In genomic region chr9:96423322-96423984, GRCh38 we compare ENCODE assay signal across 20 cellular contexts. TPM values are rescaled to one million over a fixed set of nuclear protein-coding genes. Genes with fewer than 3 reads are reported as not detected.
DNase-seq lines count a peak whose midpoint lies in the region; ATAC-seq and TF ChIP-seq lines count a peak whose summit lies in the region.
"Had no signal": no experiment of that assay in that cellular context is flagged by ENCODE, and none has a peak within 500 bp of the region (broad histone marks: within the 10 kb centered on the region; RNA-seq: fewer than 3 reads in every experiment).

No MANE protein-coding gene starts in this region.

- peaks cover 7% of the 10 kb centered on the region for H3K36me3 Mint-ChIP-seq in Caco-2 (ENCODE audit: insufficient read depth, unreplicated experiment)
- no peaks in the 10 kb centered on the region for H3K36me3 Mint-ChIP-seq in mesothelial cell of epicardium

- ATAC-seq in HG02798 (IDR thresholded peaks at IDR 0.05; ENCODE audit: poor library complexity, unreplicated experiment) = no peak

- 13% methylated on average over 8 of the region's 8 CpGs for WGBS in mammary epithelial cell (ENCODE audit: low coverage, missing lambda C conversion rate)

- POLR2A ChIA-PET in Caco-2 (lab: Charles Lee) (no interaction called here), HEK293 (lab: Yijun Ruan, JAX) (no interaction called here)

- intact Hi-C loops in Caco-2 (cut with micrococcal nuclease; ENCODE audit: unreplicated experiment) (no loop called here), mammary epithelial cell (cut with micrococcal nuclease) (no loop called here)

- BruUV-seq in Caco-2 (replicated peaks; lab: Mats Ljungman, UMichigan) = no TSS peak
- no TSS peak for BruUV-seq in mammary epithelial cell (replicated peaks; lab: Mats Ljungman, UMichigan)

- dilution Hi-C loops in mammary epithelial cell (cut with HindIII; ENCODE audit: low sequenced_read_pairs) = no loop called here

- no peaks in the 10 kb centered on the region for H4K20me1 ChIP-seq in mammary epithelial cell (ENCODE audit: insufficient read depth, low read length)

- in situ Hi-C loops in mammary epithelial cell (cut with MboI; ENCODE audit: low sequenced_read_pairs in 2 of 2) = no loop called here

- CTCF ChIA-PET in Caco-2 (lab: Charles Lee) (no interaction called here), HEK293 (lab: Yijun Ruan, JAX) (interaction anchor here (0.6 kb wide), 1 partner anchor 243 kb away, joined by 3 read pairs; no protein-coding TSS in a partner anchor), mammary epithelial cell (lab: Charles Lee; ENCODE audit: low non-redundant PET) (no interaction called here)

- H3K9me3 Mint-ChIP-seq in Caco-2 (ENCODE audit: unreplicated experiment) (no peaks in the 10 kb centered on the region), mesothelial cell of epicardium (no peaks in the 10 kb centered on the region)
- H3K9me3 Mint-ChIP-seq: activated T-cell treated with anti-CD3 and anti-CD28 coated beads, Interleukin-2, amount 50 U/mL, for 24 hours; HFFc6; T-helper 1 cell treated with Interleukin-12 subunit alpha and Interleukin-12 subunit beta and Interleukin-4 antibody, amounts not matched to agents 30 μg/mL and 1 μg/mL, for 36 hours had no signal

- H2AFZ ChIP-seq in mammary epithelial cell (ENCODE audit: low read depth, low read length) = peak overlapping the region; percentile 94

- peak overlapping the region; percentile 54 for H3K9ac ChIP-seq in mammary epithelial cell (ENCODE audit: insufficient read depth, low read length)

- H3K27me3 Mint-ChIP-seq in Caco-2 (ENCODE audit: insufficient read depth, unreplicated experiment) = no peaks in the 10 kb centered on the region
- H3K27me3 Mint-ChIP-seq in mesothelial cell of epicardium (ENCODE audit: low read depth) = no peaks in the 10 kb centered on the region
- H3K27me3 Mint-ChIP-seq: activated T-cell treated with anti-CD3 and anti-CD28 coated beads, Interleukin-2, amount 50 U/mL, for 24 hours had no signal

- no peak overlapping the region for H3K27ac ChIP-seq in HEK293 (ENCODE audit: extremely low read depth, low read depth, low read length)
- H3K27ac ChIP-seq in mammary epithelial cell (ENCODE audit: insufficient read depth, low read depth, low read length) = peak overlapping the region; percentile 45

- H3K36me3 ChIP-seq in Caco-2 (ENCODE audit: control insufficient read depth, insufficient read depth, low read length) (no peaks in the 10 kb centered on the region), HEK293 (ENCODE audit: control insufficient read depth in 2 of 2, insufficient read depth in 1 of 2, low read length in 2 of 2) (no peaks in the 10 kb centered on the region), mammary epithelial cell (ENCODE audit: insufficient read depth, low read length) (no peaks in the 10 kb centered on the region)
- H3K36me3 ChIP-seq: BE2C had no signal

- H3K27me3 ChIP-seq in Caco-2 (replicated peaks; ENCODE audit: control insufficient read depth, insufficient read depth, low read length) (no peaks in the 10 kb centered on the region), mammary epithelial cell (ENCODE audit: insufficient read depth, low read length) (no peaks in the 10 kb centered on the region)
- H3K27me3 ChIP-seq: BE2C had no signal

- H3K4me1 ChIP-seq in Caco-2 (peaks cover 29% of the 10 kb centered on the region), HEK293 (ENCODE audit: control insufficient read depth, insufficient read depth, low read length) (peaks cover 5% of the 10 kb centered on the region; the same call in 1 of the 2 replicates), mammary epithelial cell (ENCODE audit: insufficient read depth, low read length) (peaks cover 32% of the 10 kb centered on the region)

- H3K27ac Mint-ChIP-seq in Caco-2 (ENCODE audit: unreplicated experiment) (peak overlapping the region; percentile 32), mesothelial cell of epicardium (peak overlapping the region; percentile 49)
- H3K27ac Mint-ChIP-seq: activated T-cell treated with anti-CD3 and anti-CD28 coated beads, Interleukin-2, amount 50 U/mL, for 24 hours; HFFc6; T-helper 1 cell treated with Interleukin-12 subunit alpha and Interleukin-12 subunit beta and Interleukin-4 antibody, amounts not matched to agents 30 μg/mL and 1 μg/mL, for 36 hours had no signal

- H3K79me2 ChIP-seq in mammary epithelial cell (ENCODE audit: insufficient read depth, low read length) = no peaks in the 10 kb centered on the region

- H3K4me3 ChIP-seq in Caco-2 (ENCODE audit: low read depth, low read length) (no peak overlapping the region), HEK293 (ENCODE audit: low read depth, low read length) (no peak overlapping the region), mammary epithelial cell (replicated peaks in 1 of 3; ENCODE audit: insufficient read depth in 1 of 3, low read depth in 2 of 3, low read length in 3 of 3) (peak overlapping the region in 1 of 3 experiments; percentile 14)
- H3K4me3 ChIP-seq: coronary artery had no signal

- H3K4me3 Mint-ChIP-seq in Caco-2 (ENCODE audit: unreplicated experiment) = no peak overlapping the region
- no peak overlapping the region for H3K4me3 Mint-ChIP-seq in mesothelial cell of epicardium
- H3K4me3 Mint-ChIP-seq: activated T-cell treated with anti-CD3 and anti-CD28 coated beads, Interleukin-2, amount 50 U/mL, for 24 hours; HFFc6; T-helper 1 cell treated with Interleukin-12 subunit alpha and Interleukin-12 subunit beta and Interleukin-4 antibody, amounts not matched to agents 30 μg/mL and 1 μg/mL, for 36 hours had no signal

- DNase-seq in Caco-2 (no peak), mammary epithelial cell (no peak), mesothelial cell of epicardium (ENCODE audit: low spot score in 2 of 2, unreplicated experiment in 2 of 2) (no peak), NCI-H146 (lab: John Stamatoyannopoulos, UW) (no peak), hepatic stellate cell (ENCODE audit: low spot score) (no peak), GM19240 (ENCODE audit: insufficient read length, low spot score) (no peak)
- DNase-seq: activated CD4-positive, alpha-beta T cell treated with anti-CD3 and anti-CD28 coated beads for 4 hours; activated naive CD4-positive, alpha-beta T cell treated with Interleukin-2 at 50 U/mL for 16 hours; activated T-cell treated with anti-CD3 and anti-CD28 coated beads, Interleukin-2, amount 50 U/mL, for 24 hours; BE2C; HFFc6; KBM-7; kidney glomerular epithelial cell; NCI-H1417 treated with DMSO at 0.1 percent for 48 hours; NCI-H526; substantia nigra had no signal

- no peaks in the 10 kb centered on the region for H3K9me3 ChIP-seq in Caco-2
- H3K9me3 ChIP-seq in HEK293 (ENCODE audit: control insufficient read depth, insufficient read depth, low read depth, low read length) = no peaks in the 10 kb centered on the region
- no peaks in the 10 kb centered on the region for H3K9me3 ChIP-seq in mammary epithelial cell (replicated peaks; ENCODE audit: insufficient read depth, low read length)
- H3K9me3 ChIP-seq: BE2C had no signal

- no peak for TF ChIP-seq CTCF in Caco-2 (IDR thresholded peaks at IDR 0.05; ENCODE audit: insufficient read depth in 1 of 2, low read depth in 1 of 2, low read length in 1 of 2, severe bottlenecking in 1 of 2, unreplicated experiment in 1 of 2)
- TF ChIP-seq CTCF in HEK293 (tag by site-specific recombination; IDR thresholded peaks at IDR 0.05) = no peak
- peak in 1 of 2 donors; percentile 5 for TF ChIP-seq CTCF in mammary epithelial cell (conservative IDR thresholded peaks at IDR 0.05 in 1 of 2, IDR thresholded peaks at IDR 0.05 in 1 of 2; ENCODE audit: extremely low read depth in 1 of 2, insufficient read depth in 1 of 2, low read depth in 1 of 2, low read length in 2 of 2)
- TF ChIP-seq CTCF in mesothelial cell of epicardium (IDR thresholded peaks at IDR 0.05; ENCODE audit: unreplicated experiment) = no peak

- H3K4me1 Mint-ChIP-seq in Caco-2 (ENCODE audit: low read depth, unreplicated experiment) = peaks cover 17% of the 10 kb centered on the region
- H3K4me1 Mint-ChIP-seq in mesothelial cell of epicardium = peaks cover 31% of the 10 kb centered on the region

- peak overlapping the region; percentile 60 for H3K4me2 ChIP-seq in mammary epithelial cell (ENCODE audit: insufficient read depth, low read depth, low read length)

TF ChIP-seq in HEK293, 187 proteins besides CTCF, POLR2A, EP300 and RAD21 (continues in another document):
- TF ChIP-seq ZNF175 (tag by site-specific recombination; IDR thresholded peaks at IDR 0.05) = no peak
- TF ChIP-seq ZNF549 (tag by site-specific recombination; IDR thresholded peaks at IDR 0.05) = no peak

RNA-seq across cellular contexts. Expression of gene ZNF367, which starts 5.3 kb away (rescaled TPM):
- total RNA-seq in Caco-2 (2022) (9.3 and 10.0 TPM in 2 replicates), mammary epithelial cell (1 to 10 TPM; 1.5 to 7.9 TPM), mesothelial cell of epicardium (4.4 to 4.9 TPM (median 4.5 TPM) in 3 replicates)
- polyA plus RNA-seq in mammary epithelial cell = 4.2 TPM
- polyA minus RNA-seq in mammary epithelial cell = 4.9 TPM

RNA-seq across cellular contexts. Expression of gene HABP4, which starts 26.5 kb away (rescaled TPM):
- total RNA-seq in Caco-2 (2022) (24.8 and 26.7 TPM in 2 replicates), mammary epithelial cell (1 to 10 TPM; 7.7 to 9.6 TPM), mesothelial cell of epicardium (14.8 to 15.5 TPM (median 15.4 TPM) in 3 replicates)
- polyA plus RNA-seq in mammary epithelial cell = 4.8 TPM
- polyA minus RNA-seq in mammary epithelial cell = 1.2 TPM

RNA-seq across cellular contexts. Expression of gene SLC35D2, which starts 39.9 kb away (rescaled TPM):
- total RNA-seq in Caco-2 (2022) (77.5 and 81.0 TPM in 2 replicates), mammary epithelial cell (10 to 100 TPM; 16.7 to 20.9 TPM), mesothelial cell of epicardium (21.0 to 22.2 TPM (median 22.0 TPM) in 3 replicates)
- polyA plus RNA-seq in mammary epithelial cell = 13.1 TPM
- 47.4 TPM for polyA minus RNA-seq in mammary epithelial cell
